ENCODE assay signal across 19 cellular contexts in genomic region chr5:69276422-69277174, GRCh38. TPM values are rescaled to one million over a fixed set of nuclear protein-coding genes. Genes with fewer than 3 reads are reported as not detected.
A peak's percentile ranks its signal among the peaks of the same experiment; 100 is the strongest.
DNase-seq lines count a peak whose midpoint lies in the region; ATAC-seq and TF ChIP-seq lines count a peak whose summit lies in the region.
"Had no signal": no experiment of that assay in that cellular context is flagged by ENCODE, and none has a peak within 500 bp of the region (broad histone marks: within the 10 kb centered on the region; RNA-seq: fewer than 3 reads in every experiment).

No MANE protein-coding gene starts in this region.

- DNase-seq in AG04449 (ENCODE audit: low read depth, low spot score), result peak; percentile 52
- DNase-seq in HFFc6, result peak; percentile 74
- DNase-seq in brain microvascular endothelial cell, result no peak
- DNase-seq in left lung, result no peak
- no peak for DNase-seq in caudate nucleus (lab: John Stamatoyannopoulos, UW)
- DNase-seq: DMS 273 treated with DMSO at 0.1 percent for 48 hours, esophagus squamous epithelium, KBM-7, small intestine, stomach had no signal

- no peaks in the 10 kb centered on the region for H3K9me3 ChIP-seq in left lung
- H3K9me3 ChIP-seq: esophagus squamous epithelium, neutrophil, stomach had no signal

- H3K4me3 Mint-ChIP-seq in HFFc6, result 0 out of 2 replicates have a peak overlapping the region, but pooled peaks have one; percentile 17
- H3K4me3 Mint-ChIP-seq: activated naive CD4-positive, alpha-beta T cell treated with anti-CD3 and anti-CD28 coated beads, Interleukin-2, amount 50 U/mL, for 24 hours; B cell; memory B cell had no signal

- peak; percentile 38 for ATAC-seq in left lung
- ATAC-seq in HG03097 (IDR thresholded peaks at IDR 0.05; ENCODE audit: low FRiP score, unreplicated experiment), result no peak
- ATAC-seq in HG03159 (IDR thresholded peaks at IDR 0.05; ENCODE audit: unreplicated experiment), result no peak
- ATAC-seq in activated CD4-positive, CD25-positive, alpha-beta regulatory T cell treated with anti-CD3 and anti-CD28 coated beads, Interleukin-2, amount 50 U/mL, for 24 hours, result no peak

- TF ChIP-seq CTCF in AG04449 (IDR thresholded peaks at IDR 0.05; ENCODE audit: insufficient read depth, low read length, missing control alignments) (no peak), HFFc6 (IDR thresholded peaks at IDR 0.05) (no peak), brain microvascular endothelial cell (IDR thresholded peaks at IDR 0.05; ENCODE audit: low read depth, low read length, missing control alignments) (no peak), left lung (IDR thresholded peaks at IDR 0.05) (no peak)

- peaks cover 34% of the 10 kb centered on the region for H3K36me3 Mint-ChIP-seq in HFFc6 (ENCODE audit: low read depth)

- H3K27ac Mint-ChIP-seq in HFFc6, result peak overlapping the region; percentile 73
- H3K27ac Mint-ChIP-seq: activated naive CD4-positive, alpha-beta T cell treated with anti-CD3 and anti-CD28 coated beads, Interleukin-2, amount 50 U/mL, for 24 hours; B cell; memory B cell had no signal

- H3K27me3 Mint-ChIP-seq in HFFc6 (ENCODE audit: insufficient read depth), result no peaks in the 10 kb centered on the region; the same call in 1 of the 2 replicates
- H3K27me3 Mint-ChIP-seq: activated naive CD4-positive, alpha-beta T cell treated with anti-CD3 and anti-CD28 coated beads, Interleukin-2, amount 50 U/mL, for 24 hours; B cell; memory B cell had no signal

- H3K4me1 ChIP-seq in left lung, result no peaks in the 10 kb centered on the region
- H3K4me1 ChIP-seq: esophagus squamous epithelium, stomach had no signal

- no peak overlapping the region for H3K4me3 ChIP-seq in AG04449 (ENCODE audit: low read depth, low read length)
- no peak overlapping the region for H3K4me3 ChIP-seq in brain microvascular endothelial cell (ENCODE audit: low read depth, low read length)
- no peak overlapping the region for H3K4me3 ChIP-seq in left lung
- H3K4me3 ChIP-seq: coronary artery, esophagus squamous epithelium, SK-N-MC, stomach had no signal

- POLR2A ChIA-PET in AG04449 (lab: Yijun Ruan, JAX), result no interaction called here

- in situ Hi-C loops in brain microvascular endothelial cell (cut with HindIII; ENCODE audit: low pct_ligation_motif_present, low sequenced_read_pairs), result no loop called here

- CTCF ChIA-PET in AG04449 (lab: Yijun Ruan, JAX), result interaction anchor here (1.5 kb wide), 1 partner anchor 183 kb away, joined by 6 read pairs; the partner anchor contains the start of gene SLC30A5

- peaks cover 16% of the 10 kb centered on the region for H3K4me1 Mint-ChIP-seq in HFFc6 (ENCODE audit: low read depth)
- H3K4me1 Mint-ChIP-seq: memory B cell had no signal

- H3K9me3 Mint-ChIP-seq in HFFc6, result no peaks in the 10 kb centered on the region
- H3K9me3 Mint-ChIP-seq: activated naive CD4-positive, alpha-beta T cell treated with anti-CD3 and anti-CD28 coated beads, Interleukin-2, amount 50 U/mL, for 24 hours; memory B cell had no signal

- H3K36me3 ChIP-seq in brain microvascular endothelial cell (replicated peaks), result peaks cover 37% of the 10 kb centered on the region
- peaks cover 0 to 91% of the 10 kb centered on the region in 2 donors for H3K36me3 ChIP-seq in left lung

- intact Hi-C loops in left lung (cut with DNase I), result no loop called here

- peak overlapping the region; percentile 39 for H3K27ac ChIP-seq in brain microvascular endothelial cell
- H3K27ac ChIP-seq in left lung, result no peak overlapping the region
- no peak overlapping the region for H3K27ac ChIP-seq in caudate nucleus (ENCODE audit: low read depth, low read length)
- H3K27ac ChIP-seq: coronary artery, esophagus squamous epithelium, neutrophil, SK-N-MC had no signal

- H3K27me3 ChIP-seq in brain microvascular endothelial cell (replicated peaks) (no peaks in the 10 kb centered on the region), left lung (no peaks in the 10 kb centered on the region)
- H3K27me3 ChIP-seq: esophagus squamous epithelium, neutrophil, stomach had no signal

RNA-seq across cellular contexts. Expression of gene CDK7, which starts 41.9 kb away (rescaled TPM):
- total RNA-seq in HFFc6 (2021; fragmentation: NEBNext Ultra II Directional; extraction: Animal tissue kit (Norgen Biotek cat#: 25700)), result 10 to 100 TPM; 46.9 to 61.0 (median 54.1) TPM
- total RNA-seq in left lung, result 10 to 100 TPM; 15.9 to 22.8 TPM

RNA-seq across cellular contexts. Expression of gene CCDC125, which starts 56.0 kb away (rescaled TPM):
- 1 to 10 TPM; 2.7 to 3.8 (median 3.1) TPM for total RNA-seq in HFFc6 (2021; fragmentation: NEBNext Ultra II Directional; extraction: Animal tissue kit (Norgen Biotek cat#: 25700))
- total RNA-seq in left lung, result 10 to 100 TPM; 11.7 to 13.7 TPM

Comparison
In these comparisons a context has a peak if more than half of its experiments do, and no peak if none do; other contexts are left out.
1. DNase-seq: peak in AG04449 (single experiment) and HFFc6 (single experiment); none in brain microvascular endothelial cell (single experiment), left lung (0 of 2) and caudate nucleus (0 of 61).